Comparison of ENCODE assay signal across 8 cellular contexts in genomic region chr7:922334-923107, GRCh38. TPM values are rescaled to one million over a fixed set of nuclear protein-coding genes. Genes with fewer than 3 reads are reported as not detected.
A peak's percentile ranks its signal among the peaks of the same experiment; 100 is the strongest.
DNase-seq lines count a peak whose midpoint lies in the region; ATAC-seq and TF ChIP-seq lines count a peak whose summit lies in the region.

No MANE protein-coding gene starts in this region.

- TF ChIP-seq POLR2A in erythroblast (IDR thresholded peaks at IDR 0.05; ENCODE audit: low read length): no peak

- no peak for TF ChIP-seq CTCF in glutamatergic neuron (IDR thresholded peaks at IDR 0.05; ENCODE audit: partially characterized antibody, unreplicated experiment)

- no peaks in the 10 kb centered on the region for H3K36me3 Mint-ChIP-seq in activated CD4-positive, alpha-beta T cell treated with anti-CD3 and anti-CD28 coated beads, Interleukin-2, amount 10 ng/mL, durations not matched to agents 7 days and 5 days (ENCODE audit: low read depth)
- H3K36me3 Mint-ChIP-seq in glutamatergic neuron (ENCODE audit: unreplicated experiment): no peaks in the 10 kb centered on the region

- H3K4me1 Mint-ChIP-seq in activated CD4-positive, alpha-beta T cell treated with anti-CD3 and anti-CD28 coated beads, Interleukin-2, amount 10 ng/mL, durations not matched to agents 7 days and 5 days: peaks cover 36% of the 10 kb centered on the region
- H3K4me1 Mint-ChIP-seq in glutamatergic neuron (ENCODE audit: low read depth, unreplicated experiment): peaks cover 3% of the 10 kb centered on the region

- peak overlapping the region; percentile 78 for H3K4me3 Mint-ChIP-seq in activated CD4-positive, alpha-beta T cell treated with anti-CD3 and anti-CD28 coated beads, Interleukin-2, amount 10 ng/mL, durations not matched to agents 7 days and 5 days
- H3K4me3 Mint-ChIP-seq in glutamatergic neuron (ENCODE audit: unreplicated experiment): no peak overlapping the region

- no peaks in the 10 kb centered on the region for H3K27me3 Mint-ChIP-seq in activated CD4-positive, alpha-beta T cell treated with anti-CD3 and anti-CD28 coated beads, Interleukin-2, amount 10 ng/mL, durations not matched to agents 7 days and 5 days
- H3K27me3 Mint-ChIP-seq in glutamatergic neuron (ENCODE audit: unreplicated experiment): peaks cover 7% of the 10 kb centered on the region

- POLR2A ChIA-PET in activated CD4-positive, alpha-beta T cell treated with anti-CD3 and anti-CD28 coated beads, Interleukin-2, amount 10 ng/mL, durations not matched to agents 7 days and 5 days (lab: Charles Lee): interaction anchor here (0.5 to 0.6 kb wide), 2 partner anchors 110 to 155 kb away, joined by 3 to 5 read pairs; no protein-coding TSS in a partner anchor

- CTCF ChIA-PET in activated CD4-positive, alpha-beta T cell treated with anti-CD3 and anti-CD28 coated beads, Interleukin-2, amount 10 ng/mL, durations not matched to agents 7 days and 5 days (lab: Charles Lee): interaction anchor here (0.8 to 3.5 kb wide), 5 partner anchors 9 to 49 kb away, joined by 3 to 19 read pairs (median 4); no protein-coding TSS in a partner anchor

- peak; percentile 27 for DNase-seq in activated CD4-positive, alpha-beta T cell treated with anti-CD3 and anti-CD28 coated beads, Interleukin-2, amount 10 ng/mL, durations not matched to agents 7 days and 5 days
- DNase-seq in glutamatergic neuron (peak; percentile 10), erythroblast (lab: John Stamatoyannopoulos, UW) (no peak), NCI-H2227 treated with DMSO at 0.1 percent for 48 hours (lab: John Stamatoyannopoulos, UW) (no peak), SW 1271 (lab: John Stamatoyannopoulos, UW) (no peak)
- peak; percentile 40 for DNase-seq in stimulated activated CD8-positive, alpha-beta memory T cell treated with anti-CD3 and anti-CD28 coated beads, Interleukin-12 subunit alpha, Interleukin-12 subunit beta, amount 100 ng/mL, for 4 hours (ENCODE audit: low read depth)

- H3K27ac Mint-ChIP-seq in activated CD4-positive, alpha-beta T cell treated with anti-CD3 and anti-CD28 coated beads, Interleukin-2, amount 10 ng/mL, durations not matched to agents 7 days and 5 days: peak overlapping the region; percentile 94
- H3K27ac Mint-ChIP-seq in glutamatergic neuron (ENCODE audit: unreplicated experiment): no peak overlapping the region

- ATAC-seq in HG02840 (IDR thresholded peaks at IDR 0.05; ENCODE audit: low FRiP score, unreplicated experiment) (peak; percentile 8), HG03108 (IDR thresholded peaks at IDR 0.05; ENCODE audit: unreplicated experiment) (no peak)

- no peaks in the 10 kb centered on the region for H3K9me3 Mint-ChIP-seq in activated CD4-positive, alpha-beta T cell treated with anti-CD3 and anti-CD28 coated beads, Interleukin-2, amount 10 ng/mL, durations not matched to agents 7 days and 5 days
- H3K9me3 Mint-ChIP-seq in glutamatergic neuron (ENCODE audit: unreplicated experiment): peaks cover 6% of the 10 kb centered on the region

RNA-seq across cellular contexts. Expression of gene ADAP1, which starts 32.0 kb away (rescaled TPM):
- 10 to 100 TPM; 12.4 to 13.5 TPM for total RNA-seq in activated CD4-positive, alpha-beta T cell treated with anti-CD3 and anti-CD28 coated beads, Interleukin-2, amount 10 ng/mL, durations not matched to agents 7 days and 5 days
- 61.1 TPM for total RNA-seq in glutamatergic neuron (ENCODE audit: unreplicated experiment)

RNA-seq across cellular contexts. Expression of gene GET4, which starts 46.2 kb away (rescaled TPM):
- total RNA-seq in activated CD4-positive, alpha-beta T cell treated with anti-CD3 and anti-CD28 coated beads, Interleukin-2, amount 10 ng/mL, durations not matched to agents 7 days and 5 days: 10 to 100 TPM; 32.1 to 36.3 TPM
- 70.2 TPM for total RNA-seq in glutamatergic neuron (ENCODE audit: unreplicated experiment)

RNA-seq across cellular contexts. Expression of gene COX19, which starts 52.8 kb away (rescaled TPM):
- total RNA-seq in activated CD4-positive, alpha-beta T cell treated with anti-CD3 and anti-CD28 coated beads, Interleukin-2, amount 10 ng/mL, durations not matched to agents 7 days and 5 days: 10 to 100 TPM; 18.2 to 20.1 TPM
- 18.4 TPM for total RNA-seq in glutamatergic neuron (ENCODE audit: unreplicated experiment)

Comparison
In these comparisons a context has a peak if more than half of its experiments do, and no peak if none do; other contexts are left out.
1. DNase-seq: peak in activated CD4-positive, alpha-beta T cell treated with anti-CD3 and anti-CD28 coated beads, Interleukin-2, amount 10 ng/mL, durations not matched to agents 7 days and 5 days (single experiment), glutamatergic neuron (single experiment) and stimulated activated CD8-positive, alpha-beta memory T cell treated with anti-CD3 and anti-CD28 coated beads, Interleukin-12 subunit alpha, Interleukin-12 subunit beta, amount 100 ng/mL, for 4 hours (single experiment); none in erythroblast (0 of 2), NCI-H2227 treated with DMSO at 0.1 percent for 48 hours (single experiment) and SW 1271 (0 of 2).